Comparison of ENCODE assay signal across 8 cellular contexts in genomic region chr11:93740031-93740801, GRCh38. TPM values are rescaled to one million over a fixed set of nuclear protein-coding genes. Genes with fewer than 3 reads are reported as not detected.
A peak's percentile ranks its signal among the peaks of the same experiment; 100 is the strongest.
DNase-seq lines count a peak whose midpoint lies in the region; ATAC-seq and TF ChIP-seq lines count a peak whose summit lies in the region.

No MANE protein-coding gene starts in this region.

- TF ChIP-seq CTCF in RWPE2 (IDR thresholded peaks at IDR 0.05; ENCODE audit: poor library complexity, severe bottlenecking) (no peak), brain (conservative IDR thresholded peaks at IDR 0.05) (no peak)

- H3K27ac Mint-ChIP-seq in brain: peak overlapping the region; percentile 98 to 100 (median 100)

- ATAC-seq in RWPE2 (ENCODE audit: low read depth) (peak; percentile 40), HG03280 (IDR thresholded peaks at IDR 0.05; ENCODE audit: unreplicated experiment) (no peak)
- ATAC-seq in stimulated activated naive CD8-positive, alpha-beta T cell treated with anti-CD3 and anti-CD28 coated beads, Interleukin-15, Interleukin-2, amounts not matched to agents 100 U/mL and 50 U/mL, for 24 hours: peak; percentile 15

- H3K9me3 ChIP-seq in GM23248 (ENCODE audit: low read depth): no peaks in the 10 kb centered on the region
- no peaks in the 10 kb centered on the region for H3K9me3 ChIP-seq in RWPE2 (ENCODE audit: severe bottlenecking)

- 2 to 4% methylated on average over 21 of the region's 21 CpGs for WGBS in GM23248 (ENCODE audit: low coverage in 1 of 2, low lambda C conversion rate in 2 of 2, missing lambda C conversion rate in 2 of 2), 2 experiments

- peak overlapping the region; percentile 94; the same call in 1 of the 2 replicates for H2AFZ ChIP-seq in GM23248

- peak overlapping the region; percentile 95 for H3K4me2 ChIP-seq in GM23248 (ENCODE audit: unreplicated experiment)

- H3K9ac ChIP-seq in GM23248: peak overlapping the region; percentile 99

- peak overlapping the region; percentile 99 to 100 (median 99) for H3K4me3 Mint-ChIP-seq in brain

- no peaks in the 10 kb centered on the region for H3K9me2 ChIP-seq in GM23248 (ENCODE audit: insufficient read depth)

- H3K27me3 ChIP-seq in GM23248 (replicated peaks; ENCODE audit: insufficient read depth) (no peaks in the 10 kb centered on the region), RWPE2 (ENCODE audit: insufficient read depth, poor library complexity, severe bottlenecking) (no peaks in the 10 kb centered on the region)

- H3K9me3 Mint-ChIP-seq in brain: peaks cover 0 to 2% (median 0%) of the 10 kb centered on the region in 5 experiments

- H3K4me3 ChIP-seq in GM23248 (peak overlapping the region; percentile 100), RWPE2 (ENCODE audit: severe bottlenecking) (peak overlapping the region; percentile 82)

- peaks cover 48% of the 10 kb centered on the region for H3K36me3 ChIP-seq in GM23248 (ENCODE audit: low read depth)
- H3K36me3 ChIP-seq in RWPE2 (ENCODE audit: low read depth): peaks cover 55% of the 10 kb centered on the region

- peaks cover 36% of the 10 kb centered on the region; the same call in 1 of the 2 replicates for H4K20me1 ChIP-seq in GM23248 (ENCODE audit: insufficient read depth)

- H3K27me3 Mint-ChIP-seq in brain: peaks cover 14% of the 10 kb centered on the region

- H3K79me2 ChIP-seq in GM23248 (ENCODE audit: insufficient read depth): peaks cover 85% of the 10 kb centered on the region

- DNase-seq in AG08395 (ENCODE audit: low spot score): peak; percentile 33
- peak; percentile 67 for DNase-seq in GM23248
- no peak for DNase-seq in RWPE2 (ENCODE audit: low spot score)
- peak; percentile 12 to 28 for DNase-seq in lung microvascular endothelial cell (ENCODE audit: low read depth in 2 of 2)
- DNase-seq in stimulated activated naive CD8-positive, alpha-beta T cell treated with anti-CD3 and anti-CD28 coated beads, Interleukin-15, Interleukin-2, amounts not matched to agents 100 U/mL and 50 U/mL, for 24 hours: peak; percentile 54
- DNase-seq in cerebellum (ENCODE audit: low spot score): no peak

- in situ Hi-C loops in GM23248 (cut with MboI): no loop called here

- H3K4me1 Mint-ChIP-seq in brain: peaks cover 90% of the 10 kb centered on the region

- peaks cover 61% of the 10 kb centered on the region for H3F3A ChIP-seq in GM23248 (ENCODE audit: insufficient read depth)

- H3K36me3 Mint-ChIP-seq in brain: peaks cover 59% of the 10 kb centered on the region

- H3K27ac ChIP-seq in GM23248 (peak overlapping the region; percentile 95), RWPE2 (ENCODE audit: poor library complexity, severe bottlenecking) (peak overlapping the region; percentile 87)

- H3K4me1 ChIP-seq in GM23248 (ENCODE audit: insufficient read depth): peaks cover 51% of the 10 kb centered on the region
- peaks cover 36% of the 10 kb centered on the region for H3K4me1 ChIP-seq in RWPE2 (ENCODE audit: insufficient read depth, poor library complexity, severe bottlenecking)

RNA-seq across cellular contexts. Expression of gene TAF1D, which starts 1.1 kb away (rescaled TPM):
- total RNA-seq in GM23248 (2014; rRNA removed; shearing (Covaris generic)): 124 and 127 TPM in 2 replicates
- polyA plus RNA-seq in GM23248 (2016; fragmentation: Nextera tagmentation; extraction: Ambion mirVana) (48.0 and 60.7 TPM in 2 replicates), brain (ENCODE audit: insufficient read depth, low read depth, low replicate concordance) (31.3 TPM)
- total RNA-seq in lung microvascular endothelial cell (85.2 and 141 TPM in 2 replicates), cerebellum (131 TPM)

RNA-seq across cellular contexts. Expression of gene C11orf54, which starts 1.3 kb away (rescaled TPM):
- total RNA-seq in GM23248 (2014; rRNA removed; shearing (Covaris generic)): 12.5 and 13.7 TPM in 2 replicates
- polyA plus RNA-seq in GM23248 (2016; fragmentation: Nextera tagmentation; extraction: Ambion mirVana) (13.5 and 16.1 TPM in 2 replicates), brain (ENCODE audit: insufficient read depth, low read depth, low replicate concordance) (20.4 TPM)
- total RNA-seq in lung microvascular endothelial cell (7.6 and 16.3 TPM in 2 replicates), cerebellum (37.0 TPM)

RNA-seq across cellular contexts. Expression of gene MED17, which starts 43.9 kb away (rescaled TPM):
- total RNA-seq in GM23248 (2014; rRNA removed; shearing (Covaris generic)): 22.4 and 25.4 TPM in 2 replicates
- polyA plus RNA-seq in GM23248 (2016; fragmentation: Nextera tagmentation; extraction: Ambion mirVana) (19.5 and 22.2 TPM in 2 replicates), brain (ENCODE audit: insufficient read depth, low read depth, low replicate concordance) (22.0 TPM)
- total RNA-seq in lung microvascular endothelial cell (14.8 and 22.4 TPM in 2 replicates), cerebellum (55.7 TPM)

Comparison
In these comparisons a context has a peak if more than half of its experiments do, and no peak if none do; other contexts are left out.
1. DNase-seq: peak in AG08395 (single experiment), GM23248 (single experiment), lung microvascular endothelial cell (2 of 2) and stimulated activated naive CD8-positive, alpha-beta T cell treated with anti-CD3 and anti-CD28 coated beads, Interleukin-15, Interleukin-2, amounts not matched to agents 100 U/mL and 50 U/mL, for 24 hours (single experiment); none in RWPE2 (single experiment) and cerebellum (single experiment).